ENCODE assay signal across 23 cellular contexts in the genomic region with DNA sequence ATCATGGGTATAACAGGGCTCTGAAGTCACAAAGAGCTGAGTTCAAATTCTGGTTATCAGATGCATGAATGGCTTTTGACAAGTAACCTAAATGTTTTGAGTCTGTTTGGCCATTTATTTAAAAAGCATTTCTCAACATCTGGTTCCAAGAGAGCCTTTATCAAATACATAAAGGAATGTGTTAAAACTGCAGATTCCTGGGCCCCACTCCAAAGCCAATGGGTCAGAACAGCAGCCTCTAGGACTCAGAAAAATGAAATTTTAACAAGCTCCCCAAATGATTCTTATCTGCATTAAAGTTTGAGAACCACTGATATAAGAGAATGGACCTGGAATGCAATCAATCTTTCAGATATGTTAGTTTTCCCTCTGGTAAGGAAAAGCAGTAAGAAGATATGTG. TPM values are rescaled to one million over a fixed set of nuclear protein-coding genes. Genes with fewer than 3 reads are reported as not detected.
DNase-seq lines count a peak whose midpoint lies in the region; ATAC-seq and TF ChIP-seq lines count a peak whose summit lies in the region.
"Had no signal": no experiment of that assay in that cellular context is flagged by ENCODE, and none has a peak within 500 bp of the region (broad histone marks: within the 10 kb centered on the region; RNA-seq: fewer than 3 reads in every experiment).

No MANE protein-coding gene starts in this region.

- TF ChIP-seq CTCF in choroid plexus epithelial cell (conservative IDR thresholded peaks at IDR 0.05; ENCODE audit: low read depth, low read length) (no peak), esophagus muscularis mucosa (IDR thresholded peaks at IDR 0.05) (no peak)

- peak overlapping the region; percentile 43 for H3K4me2 ChIP-seq in BLaER1

- peaks cover 8% of the 10 kb centered on the region; the same call in 1 of the 2 replicates for H4K20me1 ChIP-seq in BLaER1

- H3K27me3 ChIP-seq in BLaER1 (no peaks in the 10 kb centered on the region), esophagus muscularis mucosa (no peaks in the 10 kb centered on the region)
- H3K27me3 ChIP-seq: body of pancreas, heart left ventricle, sigmoid colon, vagina had no signal

- peaks cover 43 to 52% of the 10 kb centered on the region in 2 donors for H3K4me1 Mint-ChIP-seq in natural killer cell treated with Interleukin-12 subunit alpha and Interleukin-12 subunit beta and Interleukin-15 and Interleukin-18, amount 100 ng/mL, for 72 hours (ENCODE audit: low read depth in 2 of 2)

- no peak for TF ChIP-seq EP300 in esophagus muscularis mucosa (IDR thresholded peaks at IDR 0.05)

- peaks cover 61% of the 10 kb centered on the region for H3K4me1 ChIP-seq in BLaER1
- peaks cover 19 to 29% (median 27%) of the 10 kb centered on the region in 4 donors for H3K4me1 ChIP-seq in esophagus muscularis mucosa

- intact Hi-C loops in esophagus muscularis mucosa (cut with DNase I), result no loop called here

- no peaks in the 10 kb centered on the region for H3K9me3 Mint-ChIP-seq in natural killer cell treated with Interleukin-12 subunit alpha and Interleukin-12 subunit beta and Interleukin-15 and Interleukin-18, amount 100 ng/mL, for 72 hours
- H3K9me3 Mint-ChIP-seq: activated T-cell treated with anti-CD3 and anti-CD28 coated beads, Interleukin-2, amount 50 U/mL, for 4 hours; nephron; stimulated activated naive B cell treated with anti-CD40 and anti-IgM and Interleukin-4, amounts not matched to agents 10 μg/mL and 1 μg/mL and 100 μg/mL, for 72 hours had no signal

- ATAC-seq in natural killer cell treated with Interleukin-12 subunit alpha and Interleukin-12 subunit beta and Interleukin-15 and Interleukin-18, amount 100 ng/mL, for 72 hours, result no peak
- ATAC-seq in GM21737 (IDR thresholded peaks at IDR 0.05; ENCODE audit: unreplicated experiment), result no peak
- ATAC-seq: activated T-cell treated with anti-CD3 and anti-CD28 coated beads, Interleukin-2, amount 50 U/mL, for 4 hours; body of pancreas; heart left ventricle; left colon; stimulated activated naive B cell treated with anti-CD40 and anti-IgM and Interleukin-4, amounts not matched to agents 10 μg/mL and 1 μg/mL and 100 μg/mL, for 72 hours had no signal

- H3K9me3 ChIP-seq in BLaER1 (peaks cover 5% of the 10 kb centered on the region; the same call in 1 of the 2 replicates), esophagus muscularis mucosa (no peaks in the 10 kb centered on the region)
- H3K9me3 ChIP-seq: body of pancreas, heart left ventricle, sigmoid colon, vagina had no signal

- H3K36me3 ChIP-seq in BLaER1, result peaks cover 40% of the 10 kb centered on the region
- peaks cover 3 to 46% (median 27%) of the 10 kb centered on the region in 4 donors for H3K36me3 ChIP-seq in esophagus muscularis mucosa

- H3K36me3 Mint-ChIP-seq in natural killer cell treated with Interleukin-12 subunit alpha and Interleukin-12 subunit beta and Interleukin-15 and Interleukin-18, amount 100 ng/mL, for 72 hours, result peaks cover 22% of the 10 kb centered on the region

- TF ChIP-seq POLR2A in esophagus muscularis mucosa (IDR thresholded peaks at IDR 0.05; ENCODE audit: low read depth), result no peak

- no peak overlapping the region for H3K9ac ChIP-seq in BLaER1

- H3K4me3 Mint-ChIP-seq in natural killer cell treated with Interleukin-12 subunit alpha and Interleukin-12 subunit beta and Interleukin-15 and Interleukin-18, amount 100 ng/mL, for 72 hours, result peak overlapping the region; percentile 71
- H3K4me3 Mint-ChIP-seq: nephron; stimulated activated naive B cell treated with anti-CD40 and anti-IgM and Interleukin-4, amounts not matched to agents 10 μg/mL and 1 μg/mL and 100 μg/mL, for 72 hours had no signal

- H3K27me3 Mint-ChIP-seq in natural killer cell treated with Interleukin-12 subunit alpha and Interleukin-12 subunit beta and Interleukin-15 and Interleukin-18, amount 100 ng/mL, for 72 hours, result no peaks in the 10 kb centered on the region
- H3K27me3 Mint-ChIP-seq: progenitor cell of endocrine pancreas; stimulated activated naive B cell treated with anti-CD40 and anti-IgM and Interleukin-4, amounts not matched to agents 10 μg/mL and 1 μg/mL and 100 μg/mL, for 72 hours had no signal

- H3K27ac ChIP-seq in BLaER1, result no peak overlapping the region
- no peak overlapping the region for H3K27ac ChIP-seq in esophagus muscularis mucosa (replicated peaks in 1 of 4)
- H3K27ac ChIP-seq: sigmoid colon, vagina had no signal

- DNase-seq in GM03348 (ENCODE audit: low spot score), result peak; percentile 39
- peak; percentile 49 for DNase-seq in choroid plexus epithelial cell (ENCODE audit: low read depth)
- no peak for DNase-seq in natural killer cell treated with Interleukin-12 subunit alpha and Interleukin-12 subunit beta and Interleukin-15 and Interleukin-18, amount 100 ng/mL, for 72 hours (ENCODE audit: low spot score)
- no peak for DNase-seq in effector CD4-positive, alpha-beta T cell
- DNase-seq in esophagus muscularis mucosa (ENCODE audit: extremely low spot score), result no peak
- DNase-seq: activated T-cell treated with anti-CD3 and anti-CD28 coated beads, Interleukin-2, amount 50 U/mL, for 4 hours; body of pancreas; COR-L47; GOT3; heart left ventricle; Karpas-422; left colon; NCI-H1092; NCI-H1930; NCI-H2227 treated with DMSO at 0.1 percent for 48 hours; NCI-H774; sigmoid colon; stimulated activated naive B cell treated with anti-CD40 and anti-IgM and Interleukin-4, amounts not matched to agents 10 μg/mL and 1 μg/mL and 100 μg/mL, for 72 hours had no signal

- H3K27ac Mint-ChIP-seq in natural killer cell treated with Interleukin-12 subunit alpha and Interleukin-12 subunit beta and Interleukin-15 and Interleukin-18, amount 100 ng/mL, for 72 hours, result peak overlapping the region; percentile 72 to 94
- H3K27ac Mint-ChIP-seq: nephron; progenitor cell of endocrine pancreas; stimulated activated naive B cell treated with anti-CD40 and anti-IgM and Interleukin-4, amounts not matched to agents 10 μg/mL and 1 μg/mL and 100 μg/mL, for 72 hours had no signal

- H3K4me3 ChIP-seq in BLaER1 (no peak overlapping the region), choroid plexus epithelial cell (ENCODE audit: low read depth, low read length) (no peak overlapping the region), esophagus muscularis mucosa (no peak overlapping the region)
- H3K4me3 ChIP-seq: body of pancreas, heart left ventricle, sigmoid colon, vagina had no signal

RNA-seq across cellular contexts. Expression of gene B4GALT4, which starts 3.4 kb away (rescaled TPM):
- total RNA-seq in natural killer cell treated with Interleukin-12 subunit alpha and Interleukin-12 subunit beta and Interleukin-15 and Interleukin-18, amount 100 ng/mL, for 72 hours, result 10 to 100 TPM; 34.3 to 38.4 TPM
- 10 to 100 TPM; 13.3 to 15.4 (median 14.0) TPM for total RNA-seq in esophagus muscularis mucosa

RNA-seq across cellular contexts. Expression of gene ARHGAP31, which starts 56.9 kb away (rescaled TPM):
- total RNA-seq in natural killer cell treated with Interleukin-12 subunit alpha and Interleukin-12 subunit beta and Interleukin-15 and Interleukin-18, amount 100 ng/mL, for 72 hours, result 10 to 100 TPM; 22.5 to 64.6 TPM
- 10 to 100 TPM; 14.5 to 25.9 (median 23.1) TPM for total RNA-seq in esophagus muscularis mucosa

Comparison
In these comparisons a context has a peak if more than half of its experiments do, and no peak if none do; other contexts are left out.
1. DNase-seq: peak in GM03348 (single experiment) and choroid plexus epithelial cell (single experiment); none in natural killer cell treated with Interleukin-12 subunit alpha and Interleukin-12 subunit beta and Interleukin-15 and Interleukin-18, amount 100 ng/mL, for 72 hours (single experiment), effector CD4-positive, alpha-beta T cell (single experiment) and esophagus muscularis mucosa (single experiment).